Comparison of ENCODE assay signal across 13 cellular contexts in the genomic region with DNA sequence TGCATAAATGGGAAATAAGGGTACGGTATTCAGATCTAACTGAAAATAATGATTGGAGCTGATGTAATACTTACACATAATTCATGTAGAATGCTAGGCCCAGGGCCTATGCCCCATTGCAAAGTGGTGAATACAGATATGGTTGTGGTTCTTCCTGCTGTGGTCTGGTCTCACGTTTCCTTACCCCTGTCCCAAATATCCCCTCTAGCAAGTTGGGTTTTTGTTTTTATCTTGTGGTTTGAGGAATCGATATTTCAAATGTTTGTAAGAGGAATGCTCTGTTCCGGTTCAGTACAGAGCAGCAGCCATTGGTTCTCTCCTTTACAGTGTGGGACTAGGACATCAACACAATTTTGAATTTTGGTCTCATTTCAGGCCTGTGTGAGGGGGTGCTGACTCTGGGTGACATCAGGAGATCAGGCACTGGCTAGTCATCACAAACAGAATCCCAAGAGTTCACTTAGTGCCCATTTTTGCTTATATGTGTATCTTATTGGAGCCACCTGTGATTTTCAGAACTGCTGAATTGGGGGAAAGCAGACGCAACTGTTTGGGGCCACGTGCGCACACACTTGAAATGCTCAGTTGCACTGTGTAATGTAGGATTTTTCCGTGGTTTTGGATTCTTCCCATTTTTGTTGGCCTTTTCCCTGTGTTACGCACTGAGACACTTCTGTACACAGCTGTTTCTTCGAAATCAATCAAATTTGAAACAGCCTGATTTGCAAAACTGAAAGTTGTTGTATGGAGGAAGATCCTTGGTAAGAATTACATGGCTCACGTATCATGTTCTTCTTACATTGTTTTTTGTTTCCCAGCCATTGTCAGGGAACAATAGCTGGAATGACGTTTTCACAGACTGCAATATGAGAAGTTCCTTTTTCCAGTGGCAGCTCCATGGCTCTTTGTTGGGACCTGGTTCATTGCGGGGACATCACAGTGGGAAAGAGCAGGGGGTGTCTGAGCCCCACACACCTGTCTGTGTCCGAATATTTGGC. TPM values are rescaled to one million over a fixed set of nuclear protein-coding genes. Genes with fewer than 3 reads are reported as not detected.
DNase-seq lines count a peak whose midpoint lies in the region; ATAC-seq, FAIRE-seq and TF ChIP-seq lines count a peak whose summit lies in the region.
"Had no signal": no experiment of that assay in that cellular context is flagged by ENCODE, and none has a peak within 500 bp of the region (broad histone marks: within the 10 kb centered on the region; RNA-seq: fewer than 3 reads in every experiment).

No MANE protein-coding gene starts in this region.

- peak; percentile 79 for FAIRE-seq in endothelial cell of umbilical vein (lab: Jason Lieb, UNC)
- FAIRE-seq: endometrium had no signal

- peaks cover 3% of the 10 kb centered on the region in 2 experiments for H3K36me3 ChIP-seq in endothelial cell of umbilical vein (ENCODE audit: control insufficient read depth in 2 of 2, extremely low read depth in 1 of 2, insufficient read depth in 2 of 2, low read length in 2 of 2)

- peaks cover 2% of the 10 kb centered on the region for H3K36me3 Mint-ChIP-seq in nephron (ENCODE audit: low read depth)

- peaks cover 72% of the 10 kb centered on the region for H3K4me1 Mint-ChIP-seq in nephron

- H3K27me3 ChIP-seq in endothelial cell of umbilical vein (ENCODE audit: control insufficient read depth in 2 of 2, insufficient read depth in 2 of 2, low read length in 2 of 2): no peaks in the 10 kb centered on the region

- no peaks in the 10 kb centered on the region for H3K9me3 Mint-ChIP-seq in nephron

- peak overlapping the region; percentile 87 for H3K27ac ChIP-seq in endothelial cell of umbilical vein (ENCODE audit: insufficient read depth, low read depth, low read length)

- BruUV-seq in endothelial cell of umbilical vein (replicated peaks; lab: Mats Ljungman, UMichigan): no TSS peak

- dilution Hi-C loops in endothelial cell of umbilical vein (cut with MboI; ENCODE audit: extremely low pct_ligation_motif_present, low sequenced_read_pairs): no loop called here

- CTCF ChIA-PET in endothelial cell of umbilical vein (lab: Charles Lee): interaction anchor here (1.0 to 1.1 kb wide), 2 partner anchors 12 to 20 kb away, joined by 4 to 5 read pairs; no protein-coding TSS in a partner anchor

- no peaks in the 10 kb centered on the region for H3K9me3 ChIP-seq in endothelial cell of umbilical vein (replicated peaks; ENCODE audit: control insufficient read depth, insufficient read depth, low read length)

- H2AFZ ChIP-seq in endothelial cell of umbilical vein (ENCODE audit: low read depth, low read length): no peak overlapping the region

- H3K9ac ChIP-seq in endothelial cell of umbilical vein (replicated peaks; ENCODE audit: extremely low read depth, insufficient read depth, low read length): peak overlapping the region; percentile 40

- H3K4me2 ChIP-seq in endothelial cell of umbilical vein (ENCODE audit: insufficient read depth, low read length): peak overlapping the region; percentile 43

- no peak overlapping the region for H3K4me3 ChIP-seq in endothelial cell of umbilical vein (replicated peaks in 1 of 3; ENCODE audit: insufficient read depth in 1 of 3, low read depth in 1 of 3, low read length in 3 of 3)
- H3K4me3 ChIP-seq: skin epidermis had no signal

- intact Hi-C loops in endothelial cell of umbilical vein (cut with micrococcal nuclease): loop anchor here (1.0 kb wide), 2 partner anchors 10 to 18 kb away; no protein-coding TSS in a partner anchor

- TF ChIP-seq CTCF in endothelial cell of umbilical vein (IDR thresholded peaks at IDR 0.05; ENCODE audit: extremely low read depth in 1 of 2, insufficient read depth in 1 of 2, low read depth in 1 of 2, low read length in 2 of 2) (no peak), nephron (IDR thresholded peaks at IDR 0.05; ENCODE audit: unreplicated experiment in 3 of 3) (no peak)

- TF ChIP-seq POLR2A in endothelial cell of umbilical vein (IDR thresholded peaks at IDR 0.05; ENCODE audit: low read depth, low read length): no peak

- H3K27ac Mint-ChIP-seq in nephron: peak overlapping the region in 2 of 3 experiments; percentile 67 to 68

- H3K27me3 Mint-ChIP-seq in nephron (ENCODE audit: low read depth): peaks cover 3% of the 10 kb centered on the region

- peaks cover 5% of the 10 kb centered on the region for H4K20me1 ChIP-seq in endothelial cell of umbilical vein (replicated peaks; ENCODE audit: control insufficient read depth, extremely low read depth, insufficient read depth, low read length)

- peaks cover 99% of the 10 kb centered on the region for H3K79me2 ChIP-seq in endothelial cell of umbilical vein (ENCODE audit: control insufficient read depth, insufficient read depth, low read length)

- DNase-seq in Daoy (ENCODE audit: low read depth): peak; percentile 56
- peak; percentile 52 for DNase-seq in NCI-H2107 (lab: John Stamatoyannopoulos, UW)
- peak; percentile 87 for DNase-seq in endothelial cell of umbilical vein (ENCODE audit: low read depth, low spot score)
- no peak for DNase-seq in NCI-H526 (lab: John Stamatoyannopoulos, UW)
- DNase-seq in activated naive CD4-positive, alpha-beta T cell treated with anti-CD3 and anti-CD28 coated beads, Interleukin-2, amount 50 U/mL, for 16 hours: no peak
- DNase-seq: activated CD4-positive, alpha-beta T cell treated with anti-CD3 and anti-CD28 coated beads for 1 hour; activated naive CD4-positive, alpha-beta T cell treated with Interleukin-2 at 50 U/mL for 16 hours; kidney glomerular epithelial cell had no signal

- no peak overlapping the region for H3K4me3 Mint-ChIP-seq in nephron

- ATAC-seq in GM18858 (IDR thresholded peaks at IDR 0.05; ENCODE audit: unreplicated experiment) (no peak), esophagus mucosa (no peak)

- POLR2A ChIA-PET in endothelial cell of umbilical vein (lab: Charles Lee): no interaction called here

- H3K9me1 ChIP-seq in endothelial cell of umbilical vein (replicated peaks; ENCODE audit: control insufficient read depth, extremely low read depth, insufficient read depth, low read length): no peaks in the 10 kb centered on the region

- H3K4me1 ChIP-seq in endothelial cell of umbilical vein (ENCODE audit: control insufficient read depth, extremely low read depth, insufficient read depth, low read length): peaks cover 24% of the 10 kb centered on the region

TF ChIP-seq in endothelial cell of umbilical vein, 7 proteins besides CTCF, POLR2A, EP300 and RAD21:
- TF ChIP-seq, protein P1, sequence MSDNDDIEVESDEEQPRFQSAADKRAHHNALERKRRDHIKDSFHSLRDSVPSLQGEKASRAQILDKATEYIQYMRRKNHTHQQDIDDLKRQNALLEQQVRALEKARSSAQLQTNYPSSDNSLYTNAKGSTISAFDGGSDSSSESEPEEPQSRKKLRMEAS (IDR thresholded peaks at IDR 0.05; ENCODE audit: insufficient read depth, insufficient read length): no peak
- no peak for TF ChIP-seq FOS (IDR thresholded peaks at IDR 0.05; ENCODE audit: borderline replicate concordance, insufficient read depth, low read length)
- peak; percentile 33 for TF ChIP-seq JUN (IDR thresholded peaks at IDR 0.05; ENCODE audit: borderline replicate concordance, insufficient read depth, insufficient read length, low read depth)

RNA-seq across cellular contexts. Expression of gene SH3BP4, which starts 8.6 kb away (rescaled TPM):
- 72.1 and 98.8 TPM in 2 replicates for total RNA-seq in Daoy (2014; rRNA removed; shearing (Covaris generic))
- total RNA-seq in endothelial cell of umbilical vein (100.0 and 105 TPM in 2 replicates), esophagus mucosa (10.7 TPM)
- polyA plus RNA-seq in endothelial cell of umbilical vein: 69.3 and 85.2 TPM in 2 replicates
- 69.0 and 71.6 TPM in 2 replicates for polyA plus RNA-seq in endothelial cell of umbilical vein (2011; cell fraction: cytosol; rRNA removed)
- 86.3 and 102 TPM in 2 replicates for polyA plus RNA-seq in endothelial cell of umbilical vein (2011; cell fraction: nucleus; rRNA removed)
- polyA plus RNA-seq in endothelial cell of umbilical vein (2012): 59.1 and 63.6 TPM in 2 replicates
- 178 and 188 TPM in 2 replicates for polyA minus RNA-seq in endothelial cell of umbilical vein
- 15.5 TPM for polyA minus RNA-seq in endothelial cell of umbilical vein (2011; cell fraction: cytosol; rRNA and poly(A)+ RNA removed)
- polyA minus RNA-seq in endothelial cell of umbilical vein (2011; cell fraction: nucleus; rRNA and poly(A)+ RNA removed): 110 and 132 TPM in 2 replicates

Comparison
In these comparisons a context has a peak if more than half of its experiments do, and no peak if none do; other contexts are left out.
1. DNase-seq: peak in Daoy (single experiment), NCI-H2107 (single experiment) and endothelial cell of umbilical vein (single experiment); none in NCI-H526 (0 of 2) and activated naive CD4-positive, alpha-beta T cell treated with anti-CD3 and anti-CD28 coated beads, Interleukin-2, amount 50 U/mL, for 16 hours (single experiment).